17 cellular contexts compared by ENCODE assay signal in genomic region chr22:49196046-49196511, GRCh38.
DNase-seq lines count a peak whose midpoint lies in the region; ATAC-seq, FAIRE-seq and TF ChIP-seq lines count a peak whose summit lies in the region.
"Had no signal": no experiment of that assay in that cellular context is flagged by ENCODE, and none has a peak within 500 bp of the region (broad histone marks: within the 10 kb centered on the region; RNA-seq: fewer than 3 reads in every experiment).

No MANE protein-coding gene starts in this region.

- peaks cover 0 to 3% of the 10 kb centered on the region in 2 donors for H3K27me3 Mint-ChIP-seq in natural killer cell treated with Interleukin-12 subunit alpha and Interleukin-12 subunit beta and Interleukin-15 and Interleukin-18, amount 100 ng/mL, for 72 hours
- H3K27me3 Mint-ChIP-seq in natural killer cell (ENCODE audit: low read depth in 2 of 2) = peaks cover 6 to 11% of the 10 kb centered on the region in 2 donors

- no peak for FAIRE-seq in kidney (lab: Jason Lieb, UNC)
- FAIRE-seq: A204.1, GM12878, HepG2, HTR-8/SVneo had no signal

- H3K4me1 Mint-ChIP-seq in natural killer cell treated with Interleukin-12 subunit alpha and Interleukin-12 subunit beta and Interleukin-15 and Interleukin-18, amount 100 ng/mL, for 72 hours (ENCODE audit: low read depth in 2 of 2) = no peaks in the 10 kb centered on the region
- H3K4me1 Mint-ChIP-seq in natural killer cell = no peaks in the 10 kb centered on the region
- H3K4me1 Mint-ChIP-seq: B cell had no signal

- ATAC-seq in natural killer cell treated with Interleukin-12 subunit alpha and Interleukin-12 subunit beta and Interleukin-15 and Interleukin-18, amount 100 ng/mL, for 72 hours = no peak
- ATAC-seq in natural killer cell = no peak
- ATAC-seq in HG03159 (IDR thresholded peaks at IDR 0.05; ENCODE audit: unreplicated experiment) = no peak
- ATAC-seq: GM12878, HepG2 had no signal

- H3K4me1 ChIP-seq in kidney (ENCODE audit: control insufficient read depth in 1 of 2, insufficient read depth in 1 of 2, low read depth in 1 of 2, low read length in 2 of 2) = no peaks in the 10 kb centered on the region
- H3K4me1 ChIP-seq: HAP-1 had no signal

- H3K9me3 ChIP-seq in kidney (ENCODE audit: control insufficient read depth in 1 of 2, low read length in 2 of 2) = no peaks in the 10 kb centered on the region
- H3K9me3 ChIP-seq: HAP-1 had no signal

- H3K36me3 Mint-ChIP-seq in natural killer cell treated with Interleukin-12 subunit alpha and Interleukin-12 subunit beta and Interleukin-15 and Interleukin-18, amount 100 ng/mL, for 72 hours = no peaks in the 10 kb centered on the region
- no peaks in the 10 kb centered on the region for H3K36me3 Mint-ChIP-seq in natural killer cell
- H3K36me3 Mint-ChIP-seq: CD4-positive, alpha-beta memory T cell had no signal

- H3K4me3 Mint-ChIP-seq in natural killer cell treated with Interleukin-12 subunit alpha and Interleukin-12 subunit beta and Interleukin-15 and Interleukin-18, amount 100 ng/mL, for 72 hours = no peak overlapping the region
- no peak overlapping the region for H3K4me3 Mint-ChIP-seq in natural killer cell
- H3K4me3 Mint-ChIP-seq: B cell; CD4-positive, alpha-beta memory T cell had no signal

- TF ChIP-seq CTCF in natural killer cell (IDR thresholded peaks at IDR 0.05) = no peak
- no peak for TF ChIP-seq CTCF in kidney (IDR thresholded peaks at IDR 0.05; ENCODE audit: borderline replicate concordance, extremely low read depth, insufficient read depth)

- no peak overlapping the region for H3K27ac Mint-ChIP-seq in natural killer cell treated with Interleukin-12 subunit alpha and Interleukin-12 subunit beta and Interleukin-15 and Interleukin-18, amount 100 ng/mL, for 72 hours
- no peak overlapping the region for H3K27ac Mint-ChIP-seq in natural killer cell
- H3K27ac Mint-ChIP-seq: B cell had no signal

- intact Hi-C loops in natural killer cell (cut with micrococcal nuclease) = no loop called here
- intact Hi-C loops in kidney (cut with DNase I) = no loop called here
- intact Hi-C loops in posterior vena cava (cut with DNase I) = no loop called here

- peak; percentile 49 for DNase-seq in natural killer cell treated with Interleukin-12 subunit alpha and Interleukin-12 subunit beta and Interleukin-15 and Interleukin-18, amount 100 ng/mL, for 72 hours (ENCODE audit: low spot score)
- no peak for DNase-seq in natural killer cell
- peak; percentile 37 for DNase-seq in kidney
- peak; percentile 78 for DNase-seq in posterior vena cava (ENCODE audit: low spot score)
- DNase-seq in effector CD8-positive, alpha-beta T cell (lab: John Stamatoyannopoulos, UW) = no peak
- DNase-seq in activated CD8-positive, alpha-beta memory T cell treated with anti-CD3 and anti-CD28 coated beads for 24 hours = no peak
- DNase-seq: C1 segment of cervical spinal cord; CD4-positive, alpha-beta memory T cell; DMS79; GOT3 had no signal

- no peaks in the 10 kb centered on the region for H3K36me3 ChIP-seq in kidney (ENCODE audit: control insufficient read depth in 1 of 2, insufficient read depth in 2 of 2, low read length in 2 of 2)
- H3K36me3 ChIP-seq: HAP-1 had no signal

- H3K9me3 Mint-ChIP-seq in natural killer cell treated with Interleukin-12 subunit alpha and Interleukin-12 subunit beta and Interleukin-15 and Interleukin-18, amount 100 ng/mL, for 72 hours = no peaks in the 10 kb centered on the region
- H3K9me3 Mint-ChIP-seq in natural killer cell = no peaks in the 10 kb centered on the region
- H3K9me3 Mint-ChIP-seq: CD4-positive, alpha-beta memory T cell had no signal

- H3K9ac ChIP-seq in kidney (ENCODE audit: low read length in 2 of 2) = no peak overlapping the region

- no peak overlapping the region for H3K4me3 ChIP-seq in kidney (ENCODE audit: low read length in 2 of 2)
- H3K4me3 ChIP-seq: GM12878, HAP-1 had no signal

- H3K27ac ChIP-seq in kidney (ENCODE audit: low read depth in 2 of 2, low read length in 2 of 2) = no peak overlapping the region

Comparison
In these comparisons a context has a peak if more than half of its experiments do, and no peak if none do; other contexts are left out.
1. DNase-seq: peak in natural killer cell treated with Interleukin-12 subunit alpha and Interleukin-12 subunit beta and Interleukin-15 and Interleukin-18, amount 100 ng/mL, for 72 hours (single experiment), kidney (single experiment) and posterior vena cava (single experiment); none in natural killer cell (single experiment), effector CD8-positive, alpha-beta T cell (single experiment) and activated CD8-positive, alpha-beta memory T cell treated with anti-CD3 and anti-CD28 coated beads for 24 hours (single experiment).